In genomic region chr3:152459572-152459971, GRCh38 we compare ENCODE assay signal across 10 cellular contexts.
"Had no signal": no experiment of that assay in that cellular context is flagged by ENCODE, and none has a peak within 500 bp of the region (broad histone marks: within the 10 kb centered on the region; RNA-seq: fewer than 3 reads in every experiment).

No MANE protein-coding gene starts in this region.

- H3K4me3 ChIP-seq: coronary artery, heart right ventricle, pancreas, thoracic aorta had no signal

- H3K9me3 ChIP-seq: heart right ventricle, pancreas, thoracic aorta had no signal

- H3K27me3 Mint-ChIP-seq: stimulated activated naive CD8-positive, alpha-beta T cell treated with anti-CD3 and anti-CD28 coated beads, Interleukin-15, amount 100 ng/mL, for 72 hours had no signal

- H3K27ac ChIP-seq: coronary artery, heart right ventricle, pancreas had no signal

- ATAC-seq: pancreas; stimulated activated naive CD8-positive, alpha-beta T cell treated with anti-CD3 and anti-CD28 coated beads, Interleukin-15, amount 100 ng/mL, for 72 hours had no signal

- H3K4me3 Mint-ChIP-seq: nephron; stimulated activated naive CD8-positive, alpha-beta T cell treated with anti-CD3 and anti-CD28 coated beads, Interleukin-15, amount 100 ng/mL, for 72 hours had no signal

- H3K27me3 ChIP-seq: heart right ventricle, pancreas had no signal

- H3K9me3 Mint-ChIP-seq: activated T-helper 2 cell treated with anti-CD3 and anti-CD28 coated beads, Interferon-gamma antibody, Interleukin-2, Interleukin-4, amounts not matched to agents 10 μg/mL and 5 μg/mL and 100 μg/mL, durations not matched to agents 14 hours and 24 hours and 36 hours; nephron; stimulated activated naive CD8-positive, alpha-beta T cell treated with anti-CD3 and anti-CD28 coated beads, Interleukin-15, amount 100 ng/mL, for 72 hours had no signal

- H3K27ac Mint-ChIP-seq: nephron had no signal

- DNase-seq: activated CD4-positive, CD25-positive, alpha-beta regulatory T cell; effector CD4-positive, alpha-beta T cell; heart right ventricle; pancreas; stimulated activated CD4-positive, alpha-beta T cell treated with anti-CD3 and anti-CD28 coated beads, Interleukin-2, amount 100 ng/mL, for 48 hours; stimulated activated naive CD8-positive, alpha-beta T cell treated with anti-CD3 and anti-CD28 coated beads, Interleukin-15, amount 100 ng/mL, for 72 hours had no signal
